8 cellular contexts compared by ENCODE assay signal in the genomic region with DNA sequence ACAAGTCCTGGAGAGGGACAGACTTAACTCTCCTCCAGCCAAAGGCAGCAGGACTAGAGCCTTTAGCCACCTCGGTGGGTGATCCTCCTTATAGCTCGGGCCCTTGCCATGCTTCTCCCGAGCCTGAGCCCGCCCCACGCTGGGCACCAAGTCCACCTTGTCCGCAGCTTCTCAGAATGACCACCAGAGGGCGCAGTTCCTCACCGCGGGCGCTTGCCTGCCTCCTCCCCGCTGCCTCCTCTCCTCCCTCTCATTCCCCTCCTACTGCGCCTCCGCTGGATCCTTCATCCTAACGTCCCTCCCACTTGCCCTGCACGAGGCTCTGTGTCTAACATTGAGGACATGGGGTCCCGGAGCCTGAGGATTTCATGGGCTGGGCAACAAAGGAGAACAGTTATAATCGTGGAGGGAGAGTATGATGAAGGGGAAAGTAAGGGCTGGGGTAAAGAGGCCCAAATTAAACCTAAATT. TPM values are rescaled to one million over a fixed set of nuclear protein-coding genes. Genes with fewer than 3 reads are reported as not detected.
DNase-seq lines count a peak whose midpoint lies in the region; ATAC-seq and TF ChIP-seq lines count a peak whose summit lies in the region.

No MANE protein-coding gene starts in this region.

- H3K9me3 Mint-ChIP-seq in activated T-cell treated with anti-CD3 and anti-CD28 coated beads, Interleukin-2, amount 50 U/mL, for 72 hours, result no peaks in the 10 kb centered on the region
- no peaks in the 10 kb centered on the region for H3K9me3 Mint-ChIP-seq in stimulated activated naive CD8-positive, alpha-beta T cell treated with anti-CD3 and anti-CD28 coated beads, Interleukin-15, amount 100 ng/mL, for 72 hours

- H3K27me3 ChIP-seq in Peyer's patch (no peaks in the 10 kb centered on the region), neuronal stem cell (ENCODE audit: control insufficient read depth in 3 of 3, insufficient read depth in 3 of 3, low read depth in 1 of 3, low read length in 3 of 3) (peaks cover 0 to 5% (median 0%) of the 10 kb centered on the region in 3 experiments)

- H3K27ac ChIP-seq in Peyer's patch (no peak overlapping the region), neuronal stem cell (replicated peaks; ENCODE audit: low read length) (no peak overlapping the region)

- H3K4me1 Mint-ChIP-seq in activated T-cell treated with anti-CD3 and anti-CD28 coated beads, Interleukin-2, amount 50 U/mL, for 72 hours (ENCODE audit: low read depth), result peaks cover 7% of the 10 kb centered on the region
- H3K4me1 Mint-ChIP-seq in stimulated activated naive CD8-positive, alpha-beta T cell treated with anti-CD3 and anti-CD28 coated beads, Interleukin-15, amount 100 ng/mL, for 72 hours, result peaks cover 13% of the 10 kb centered on the region

- no peaks in the 10 kb centered on the region for H3K9me3 ChIP-seq in Peyer's patch
- H3K9me3 ChIP-seq in neuronal stem cell (replicated peaks in 1 of 2; ENCODE audit: control insufficient read depth in 2 of 2, insufficient read depth in 1 of 2, low read depth in 1 of 2, low read length in 2 of 2), result peaks cover 0 to 5% of the 10 kb centered on the region in 2 donors

- H3K27ac Mint-ChIP-seq in activated T-cell treated with anti-CD3 and anti-CD28 coated beads, Interleukin-2, amount 50 U/mL, for 72 hours, result no peak overlapping the region
- H3K27ac Mint-ChIP-seq in stimulated activated naive CD8-positive, alpha-beta T cell treated with anti-CD3 and anti-CD28 coated beads, Interleukin-15, amount 100 ng/mL, for 72 hours, result no peak overlapping the region

- H2BK15ac ChIP-seq in neuronal stem cell (ENCODE audit: low read length), result no peak overlapping the region

- no peaks in the 10 kb centered on the region for H3K36me3 Mint-ChIP-seq in activated T-cell treated with anti-CD3 and anti-CD28 coated beads, Interleukin-2, amount 50 U/mL, for 72 hours (ENCODE audit: insufficient read depth in 2 of 2)

- H3K4me3 ChIP-seq in Peyer's patch (no peak overlapping the region), fibroblast of the aortic adventitia (ENCODE audit: low read depth, low read length) (peak overlapping the region; percentile 28), neuronal stem cell (ENCODE audit: low read length in 2 of 2) (no peak overlapping the region)

- no peak overlapping the region for H2AK5ac ChIP-seq in neuronal stem cell (ENCODE audit: low read depth, low read length)

- peak; percentile 68 to 96 (median 92) for TF ChIP-seq CTCF in Peyer's patch (IDR thresholded peaks at IDR 0.05)
- peak; percentile 88 for TF ChIP-seq CTCF in fibroblast of the aortic adventitia (IDR thresholded peaks at IDR 0.05; ENCODE audit: insufficient read depth, low read length)

- H3K27me3 Mint-ChIP-seq in activated T-cell treated with anti-CD3 and anti-CD28 coated beads, Interleukin-2, amount 50 U/mL, for 72 hours (ENCODE audit: low read depth), result peaks cover 17% of the 10 kb centered on the region
- peaks cover 25% of the 10 kb centered on the region for H3K27me3 Mint-ChIP-seq in stimulated activated naive CD8-positive, alpha-beta T cell treated with anti-CD3 and anti-CD28 coated beads, Interleukin-15, amount 100 ng/mL, for 72 hours

- no peaks in the 10 kb centered on the region for H3K36me3 ChIP-seq in Peyer's patch
- H3K36me3 ChIP-seq in neuronal stem cell (replicated peaks in 1 of 2; ENCODE audit: control insufficient read depth in 2 of 2, insufficient read depth in 2 of 2, low read length in 2 of 2), result no peaks in the 10 kb centered on the region

- no peaks in the 10 kb centered on the region for H3K79me1 ChIP-seq in neuronal stem cell (ENCODE audit: low read depth, low read length)

- H3K23ac ChIP-seq in neuronal stem cell (ENCODE audit: low read depth, low read length, poor library complexity), result no peak overlapping the region

- H3K4ac ChIP-seq in neuronal stem cell (ENCODE audit: low read length), result no peak overlapping the region

- peak overlapping the region; percentile 72 for H2AFZ ChIP-seq in neuronal stem cell (ENCODE audit: low read length)

- peak overlapping the region in 1 of 2 donors; percentile 53 for H3K4me3 Mint-ChIP-seq in activated T-cell treated with anti-CD3 and anti-CD28 coated beads, Interleukin-2, amount 50 U/mL, for 72 hours
- peak overlapping the region in 1 of 2 donors; percentile 39 for H3K4me3 Mint-ChIP-seq in stimulated activated naive CD8-positive, alpha-beta T cell treated with anti-CD3 and anti-CD28 coated beads, Interleukin-15, amount 100 ng/mL, for 72 hours

- H4K8ac ChIP-seq in neuronal stem cell (ENCODE audit: low read depth, low read length), result no peak overlapping the region

- H2BK12ac ChIP-seq in neuronal stem cell (ENCODE audit: low read length), result no peak overlapping the region

- no CpG with 5 or more reads among the region's 17 CpGs for WGBS in neuronal stem cell (ENCODE audit: extremely low coverage in 2 of 2, insufficient read length in 2 of 2, insufficient replicate concordance in 1 of 2), 2 donors

- peaks cover 0 to 5% (median 2%) of the 10 kb centered on the region in 4 donors for H3K4me1 ChIP-seq in Peyer's patch
- H3K4me1 ChIP-seq in neuronal stem cell (ENCODE audit: control insufficient read depth in 2 of 2, insufficient read depth in 1 of 2, low read depth in 1 of 2, low read length in 2 of 2), result no peaks in the 10 kb centered on the region

- H3K4me2 ChIP-seq in neuronal stem cell (ENCODE audit: insufficient read depth, low read length, poor library complexity, severe bottlenecking), result no peak overlapping the region

- H3K9ac ChIP-seq in neuronal stem cell (ENCODE audit: low read depth, low read length, poor library complexity), result no peak overlapping the region

- H3K18ac ChIP-seq in neuronal stem cell (ENCODE audit: low read length), result no peak overlapping the region

- DNase-seq in GM04503 (ENCODE audit: low read depth), result peak; percentile 10
- peak; percentile 77 for DNase-seq in KG1 (lab: John Stamatoyannopoulos, UW)
- peak; percentile 34 to 82 (median 81) for DNase-seq in Peyer's patch
- peak; percentile 67 to 73 for DNase-seq in activated T-cell treated with anti-CD3 and anti-CD28 coated beads, Interleukin-2, amount 50 U/mL, for 72 hours
- peak; percentile 74 for DNase-seq in fibroblast of the aortic adventitia (ENCODE audit: low read depth)
- peak; percentile 67 for DNase-seq in neuronal stem cell (ENCODE audit: low spot score)
- DNase-seq in stimulated activated naive CD8-positive, alpha-beta T cell treated with anti-CD3 and anti-CD28 coated beads, Interleukin-15, amount 100 ng/mL, for 72 hours, result peak; percentile 65 to 67

- H2BK5ac ChIP-seq in neuronal stem cell (ENCODE audit: low read length), result no peak overlapping the region

- H2BK120ac ChIP-seq in neuronal stem cell (ENCODE audit: low read depth, low read length), result no peak overlapping the region

- TF ChIP-seq POLR2A in Peyer's patch (IDR thresholded peaks at IDR 0.05), result no peak

- peak; percentile 88 for ATAC-seq in activated T-cell treated with anti-CD3 and anti-CD28 coated beads, Interleukin-2, amount 50 U/mL, for 72 hours (replicated peaks in 1 of 2)
- peak; percentile 90 for ATAC-seq in stimulated activated naive CD8-positive, alpha-beta T cell treated with anti-CD3 and anti-CD28 coated beads, Interleukin-15, amount 100 ng/mL, for 72 hours
- no peak for ATAC-seq in HG02870 (IDR thresholded peaks at IDR 0.05; ENCODE audit: unreplicated experiment)

- no peak overlapping the region for H3K14ac ChIP-seq in neuronal stem cell (ENCODE audit: low read length)

- no peak overlapping the region for H4K91ac ChIP-seq in neuronal stem cell (ENCODE audit: low read depth, low read length, poor library complexity)

RNA-seq across cellular contexts. Expression of gene MOGAT2, which starts 11.3 kb away (rescaled TPM):
- total RNA-seq in Peyer's patch (100 to 1,000 TPM in 3 of 4 donors, 10 to 100 TPM in 1; 30.5 to 598 (median 448) TPM), fibroblast of the aortic adventitia (ENCODE audit: low replicate concordance) (not detected in 2 replicates)
- total RNA-seq in activated T-cell treated with anti-CD3 and anti-CD28 coated beads, Interleukin-2, amount 50 U/mL, for 72 hours, result not detected
- 0.06 TPM for polyA plus RNA-seq in neuronal stem cell (2013, experiment 1 of 2)
- 0.07 TPM for polyA plus RNA-seq in neuronal stem cell (2013, experiment 2 of 2)

RNA-seq across cellular contexts. Expression of gene MAP6, which starts 37.5 kb away (rescaled TPM):
- total RNA-seq in Peyer's patch, result 1 to 10 TPM in 1 of 4 donors, under 1 TPM in 3; 0.35 to 5.0 (median 0.75) TPM
- total RNA-seq in activated T-cell treated with anti-CD3 and anti-CD28 coated beads, Interleukin-2, amount 50 U/mL, for 72 hours, result under 1 TPM; 0.14 to 0.16 TPM
- 3.4 and 10.0 TPM in 2 replicates for total RNA-seq in fibroblast of the aortic adventitia (ENCODE audit: low replicate concordance)
- polyA plus RNA-seq in neuronal stem cell (2013, experiment 1 of 2), result 29.9 TPM
- polyA plus RNA-seq in neuronal stem cell (2013, experiment 2 of 2), result 30.1 TPM

Comparison
In these comparisons a context has a peak if more than half of its experiments do, and no peak if none do; other contexts are left out.
1. DNase-seq: peak in every context shown above with its lines; median percentile 81 in Peyer's patch; 77 in KG1; 74 in fibroblast of the aortic adventitia; 70 in activated T-cell treated with anti-CD3 and anti-CD28 coated beads, Interleukin-2, amount 50 U/mL, for 72 hours; 67 in neuronal stem cell; 66 in stimulated activated naive CD8-positive, alpha-beta T cell treated with anti-CD3 and anti-CD28 coated beads, Interleukin-15, amount 100 ng/mL, for 72 hours; 10 in GM04503.
2. RNA of gene MOGAT2, which starts 11.3 kb away (total RNA-seq): 30.5 to 598 TPM in Peyer's patch; not detected in activated T-cell treated with anti-CD3 and anti-CD28 coated beads, Interleukin-2, amount 50 U/mL, for 72 hours and not detected in fibroblast of the aortic adventitia; every median in the first group is over 10 times any median in the second.